Comparison of ENCODE assay signal across 8 cellular contexts in the genomic region with DNA sequence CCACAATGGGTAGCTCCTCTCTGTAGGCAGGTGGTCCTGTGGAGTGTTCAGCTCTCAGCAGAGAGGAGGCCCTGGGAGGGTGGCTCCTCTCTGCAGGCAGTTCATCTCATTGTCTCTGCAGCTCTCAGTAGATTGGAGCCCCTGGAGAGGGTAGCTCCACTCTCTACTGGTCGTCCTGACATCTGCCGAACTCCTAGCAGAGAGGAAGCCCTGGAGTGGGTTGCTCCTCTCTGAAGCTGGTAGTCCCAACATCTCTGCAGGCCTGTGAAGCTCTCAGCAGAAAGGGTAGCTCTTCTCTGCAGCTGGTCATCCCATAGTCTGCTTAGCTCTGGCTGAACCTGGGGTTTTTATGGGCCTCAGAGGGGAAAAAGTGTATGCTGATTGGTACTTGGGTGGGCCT.
"Had no signal": no experiment of that assay in that cellular context is flagged by ENCODE, and none has a peak within 500 bp of the region (broad histone marks: within the 10 kb centered on the region; RNA-seq: fewer than 3 reads in every experiment).

No MANE protein-coding gene starts in this region.

- H2AFZ ChIP-seq: GM23338 had no signal

- H3K4me2 ChIP-seq: GM23338 had no signal

- H3K4me3 ChIP-seq: GM23338 had no signal

- ATAC-seq: GM23338 had no signal

- DNase-seq: H9, HCEC 1CT, HFFc6, KG1 had no signal

- FAIRE-seq: H1, H54, HTR-8/SVneo had no signal
